8 cellular contexts compared by ENCODE assay signal in the genomic region with DNA sequence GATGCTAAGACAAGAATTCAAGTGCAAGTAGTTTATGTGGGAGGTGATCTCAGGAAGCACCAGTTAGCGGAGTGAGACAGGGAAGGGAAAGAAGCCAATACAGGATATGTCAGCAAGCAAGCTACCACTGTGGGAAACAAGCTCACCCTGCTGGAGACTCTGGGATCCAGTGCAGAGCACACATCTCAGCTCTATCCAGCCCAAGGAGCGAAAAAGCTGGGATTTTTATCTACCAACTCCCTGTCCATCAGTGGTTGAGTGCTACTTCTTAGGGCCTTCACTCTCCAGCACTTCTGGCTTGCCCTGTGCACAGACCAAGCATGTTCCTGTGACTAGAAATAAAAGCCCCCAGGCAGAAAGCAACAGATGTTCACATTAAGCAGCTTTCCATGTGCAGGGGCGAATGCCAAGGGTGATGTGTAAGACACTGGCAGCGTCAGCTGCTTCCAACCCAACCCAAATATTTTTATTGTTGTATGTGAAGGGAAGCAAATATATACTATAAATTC. TPM values are rescaled to one million over a fixed set of nuclear protein-coding genes. Genes with fewer than 3 reads are reported as not detected.
A peak's percentile ranks its signal among the peaks of the same experiment; 100 is the strongest.
DNase-seq lines count a peak whose midpoint lies in the region; ATAC-seq and TF ChIP-seq lines count a peak whose summit lies in the region.

No MANE protein-coding gene starts in this region.

- peak overlapping the region; percentile 76 for H3K27ac ChIP-seq in RWPE1

- H3K4me3 ChIP-seq in fibroblast of villous mesenchyme (ENCODE audit: low read depth, low read length), result no peak overlapping the region

- CTCF ChIA-PET in RWPE1 (lab: Yijun Ruan, JAX), result interaction anchor here (1.1 kb wide), 1 partner anchor 59 kb away, joined by 7 read pairs; no protein-coding TSS in a partner anchor

- H3K27ac Mint-ChIP-seq in effector memory CD8-positive, alpha-beta T cell, result no peak overlapping the region

- H3K9me3 Mint-ChIP-seq in effector memory CD8-positive, alpha-beta T cell, result no peaks in the 10 kb centered on the region

- no peak for ATAC-seq in effector memory CD8-positive, alpha-beta T cell (replicated peaks)
- ATAC-seq in HG03442 (IDR thresholded peaks at IDR 0.05; ENCODE audit: unreplicated experiment), result no peak

- peaks cover 24 to 42% of the 10 kb centered on the region in 2 donors for H3K27me3 Mint-ChIP-seq in effector memory CD8-positive, alpha-beta T cell

- POLR2A ChIA-PET in RWPE1 (lab: Yijun Ruan, JAX; ENCODE audit: low non-redundant PET), result no interaction called here

- in situ Hi-C loops in GM13976 (cut with MboI; ENCODE audit: low sequenced_read_pairs, unreplicated experiment), result no loop called here

- peak; percentile 31 for DNase-seq in GOT3 (lab: John Stamatoyannopoulos, UW)
- peak; percentile 73 for DNase-seq in RWPE1 (ENCODE audit: low spot score)
- DNase-seq in fibroblast of villous mesenchyme (ENCODE audit: low read depth), result peak; percentile 90
- peak; percentile 41 for DNase-seq in retina
- no peak for DNase-seq in effector memory CD8-positive, alpha-beta T cell
- DNase-seq in GM13976 (ENCODE audit: low spot score), result no peak
- DNase-seq in activated CD4-positive, CD25-positive, alpha-beta regulatory T cell (lab: John Stamatoyannopoulos, UW), result no peak

- H3K4me1 Mint-ChIP-seq in effector memory CD8-positive, alpha-beta T cell (ENCODE audit: low read depth in 2 of 2), result no peaks in the 10 kb centered on the region

- H3K4me3 Mint-ChIP-seq in effector memory CD8-positive, alpha-beta T cell, result no peak overlapping the region

- no peak for TF ChIP-seq CTCF in RWPE1 (conservative IDR thresholded peaks at IDR 0.05; ENCODE audit: low read depth)
- peak; percentile 51 for TF ChIP-seq CTCF in fibroblast of villous mesenchyme (IDR thresholded peaks at IDR 0.05; ENCODE audit: insufficient read depth, low read depth, low read length)
- TF ChIP-seq CTCF in GM13976 (IDR thresholded peaks at IDR 0.05; ENCODE audit: borderline replicate concordance, control extremely low read depth, extremely low read depth, insufficient read depth, missing control alignments), result no peak

- no peaks in the 10 kb centered on the region for H3K36me3 Mint-ChIP-seq in effector memory CD8-positive, alpha-beta T cell (ENCODE audit: insufficient read depth)

RNA-seq across cellular contexts. Expression of gene RNF24, which starts 10.8 kb away (rescaled TPM):
- 15.5 TPM in 2 replicates for total RNA-seq in fibroblast of villous mesenchyme

Comparison
In these comparisons a context has a peak if more than half of its experiments do, and no peak if none do; other contexts are left out.
1. DNase-seq: peak in GOT3 (single experiment), RWPE1 (single experiment), fibroblast of villous mesenchyme (single experiment) and retina (single experiment); none in effector memory CD8-positive, alpha-beta T cell (0 of 3), GM13976 (single experiment) and activated CD4-positive, CD25-positive, alpha-beta regulatory T cell (0 of 4).